ENCODE assay signal across 1 cellular context in genomic region chr15:92914103-92914499, GRCh38.
TF ChIP-seq lines count a peak whose summit lies in the region.

No MANE protein-coding gene starts in this region.

TF ChIP-seq in HepG2, 621 proteins besides CTCF, POLR2A, EP300 and RAD21 (continued from another document):
- TF ChIP-seq GPN1 (CRISPR knock-in tag; IDR thresholded peaks at IDR 0.05; ENCODE audit: borderline replicate concordance) (no peak), ZFP36 (IDR thresholded peaks at IDR 0.05; ENCODE audit: borderline replicate concordance, low read depth, low read length, partially characterized antibody) (no peak)
